Comparison of ENCODE assay signal across 20 cellular contexts in the genomic region with DNA sequence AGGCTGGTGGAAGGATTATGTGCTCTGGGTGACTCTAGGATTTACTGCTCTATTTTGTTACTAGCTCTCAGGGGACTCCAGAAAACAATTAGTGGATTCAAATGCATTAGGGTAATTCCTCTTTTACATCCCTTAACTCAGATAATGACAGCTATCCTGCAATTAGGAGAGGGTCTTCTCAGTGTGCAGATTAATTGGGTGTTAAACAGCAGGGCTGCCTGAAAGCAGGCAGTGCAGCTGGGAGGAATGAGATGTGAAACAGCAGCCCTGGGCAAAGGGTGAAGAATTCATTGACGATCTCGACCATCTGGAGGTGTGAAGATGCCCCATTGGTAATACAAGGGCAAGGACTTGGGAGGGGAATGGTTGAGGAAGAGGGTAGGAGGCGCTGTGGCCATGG.
DNase-seq lines count a peak whose midpoint lies in the region; FAIRE-seq and TF ChIP-seq lines count a peak whose summit lies in the region.
"Had no signal": no experiment of that assay in that cellular context is flagged by ENCODE, and none has a peak within 500 bp of the region (broad histone marks: within the 10 kb centered on the region; RNA-seq: fewer than 3 reads in every experiment).

No MANE protein-coding gene starts in this region.

- no peak overlapping the region for H3K4ac ChIP-seq in neuronal stem cell (ENCODE audit: low read length)

- H3K23ac ChIP-seq in neuronal stem cell (ENCODE audit: low read depth, low read length, poor library complexity), result no peak overlapping the region

- H3K4me1 ChIP-seq in ascending aorta (peaks cover 8 to 29% of the 10 kb centered on the region in 2 donors), neuronal stem cell (ENCODE audit: control insufficient read depth in 2 of 2, insufficient read depth in 1 of 2, low read depth in 1 of 2, low read length in 2 of 2) (peaks cover 0 to 13% of the 10 kb centered on the region in 2 donors)
- H3K4me1 ChIP-seq: Peyer's patch had no signal

- H3K4me2 ChIP-seq in neuronal stem cell (ENCODE audit: insufficient read depth, low read length, poor library complexity, severe bottlenecking), result no peak overlapping the region

- H3K27me3 ChIP-seq in ascending aorta (no peaks in the 10 kb centered on the region), neuronal stem cell (ENCODE audit: control insufficient read depth in 3 of 3, insufficient read depth in 3 of 3, low read depth in 1 of 3, low read length in 3 of 3) (peaks cover 0 to 66% (median 0%) of the 10 kb centered on the region in 3 experiments)
- H3K27me3 ChIP-seq: Peyer's patch had no signal

- H2AFZ ChIP-seq in neuronal stem cell (ENCODE audit: low read length), result no peak overlapping the region

- H3K9me3 Mint-ChIP-seq in CD14-positive monocyte, result peaks cover 2 to 10% (median 9%) of the 10 kb centered on the region in 7 donors

- H3K27ac Mint-ChIP-seq in CD14-positive monocyte, result no peak overlapping the region
- H3K27ac Mint-ChIP-seq: CD4-positive, alpha-beta T cell; HFFc6 had no signal

- H4K91ac ChIP-seq in neuronal stem cell (ENCODE audit: low read depth, low read length, poor library complexity), result no peak overlapping the region

- H3K4me1 Mint-ChIP-seq in CD14-positive monocyte, result no peaks in the 10 kb centered on the region

- H3K36me3 Mint-ChIP-seq in CD14-positive monocyte, result peaks cover 58 to 62% of the 10 kb centered on the region in 2 donors

- DNase-seq in D721Med (ENCODE audit: insufficient read length, low spot score) (peak; percentile 54), NCI-H524 treated with DMSO at 0.1 percent for 48 hours (lab: John Stamatoyannopoulos, UW) (peak; percentile 65), ascending aorta (ENCODE audit: low spot score in 2 of 2) (no peak), neuronal stem cell (ENCODE audit: low spot score) (peak; percentile 29), GM19238 (ENCODE audit: insufficient read length, low spot score) (no peak), CD14-positive monocyte (ENCODE audit: low spot score) (no peak), NCI-H446 treated with DMSO at 0.1 percent for 48 hours (lab: John Stamatoyannopoulos, UW) (no peak), inferior parietal cortex (ENCODE audit: extremely low spot score) (no peak)
- DNase-seq: Calu3; CD4-positive, alpha-beta T cell; DMS79 treated with DMSO at 0.1 percent for 48 hours; HFFc6; KBM-7; MM.1S; NCI-H1048; NCI-H146; NCI-H2029; NCI-H345; NCI-H526 treated with DMSO at 0.1 percent for 48 hours; Peyer's patch had no signal

- no peak overlapping the region for H2BK12ac ChIP-seq in neuronal stem cell (ENCODE audit: low read length)

- intact Hi-C loops in ascending aorta (cut with DNase I) (loop anchor here (10.0 kb wide), 1 partner anchor 286 kb away; no protein-coding TSS in a partner anchor), CD14-positive monocyte (cut with micrococcal nuclease) (no loop called here)

- H3K79me1 ChIP-seq in neuronal stem cell (ENCODE audit: low read depth, low read length), result no peaks in the 10 kb centered on the region

- no peak overlapping the region for H4K8ac ChIP-seq in neuronal stem cell (ENCODE audit: low read depth, low read length)

- no peak overlapping the region for H2AK5ac ChIP-seq in neuronal stem cell (ENCODE audit: low read depth, low read length)

- H2BK120ac ChIP-seq in neuronal stem cell (ENCODE audit: low read depth, low read length), result no peak overlapping the region

- no peak overlapping the region for H3K18ac ChIP-seq in neuronal stem cell (ENCODE audit: low read length)

- no peak for FAIRE-seq in D721Med (lab: Jason Lieb, UNC)

- no peak overlapping the region for H3K4me3 Mint-ChIP-seq in CD14-positive monocyte
- H3K4me3 Mint-ChIP-seq: CD4-positive, alpha-beta T cell; HFFc6 had no signal

- H3K36me3 ChIP-seq in ascending aorta, result peaks cover 0 to 9% of the 10 kb centered on the region in 2 donors
- H3K36me3 ChIP-seq in neuronal stem cell (replicated peaks in 1 of 2; ENCODE audit: control insufficient read depth in 2 of 2, insufficient read depth in 2 of 2, low read length in 2 of 2), result no peaks in the 10 kb centered on the region

- no CpG with 5 or more reads among the region's 3 CpGs for WGBS in neuronal stem cell (ENCODE audit: extremely low coverage in 2 of 2, insufficient read length in 2 of 2, insufficient replicate concordance in 1 of 2), 2 donors

- H3K4me3 ChIP-seq in ascending aorta (no peak overlapping the region), neuronal stem cell (ENCODE audit: low read length in 2 of 2) (no peak overlapping the region)
- H3K4me3 ChIP-seq: Peyer's patch had no signal

- no peak overlapping the region for H2BK15ac ChIP-seq in neuronal stem cell (ENCODE audit: low read length)

- H3K27ac ChIP-seq in ascending aorta (peak overlapping the region; percentile 43 to 85), neuronal stem cell (replicated peaks; ENCODE audit: low read length) (peak overlapping the region; percentile 84)

- TF ChIP-seq CTCF in D721Med (IDR thresholded peaks at IDR 0.05; ENCODE audit: insufficient read depth, missing control alignments), result peak; percentile 22
- TF ChIP-seq CTCF in ascending aorta (IDR thresholded peaks at IDR 0.05), result no peak
- TF ChIP-seq CTCF in CD14-positive monocyte (IDR thresholded peaks at IDR 0.05), result no peak

- no peaks in the 10 kb centered on the region for H3K9me3 ChIP-seq in ascending aorta
- H3K9me3 ChIP-seq in neuronal stem cell (replicated peaks in 1 of 2; ENCODE audit: control insufficient read depth in 2 of 2, insufficient read depth in 1 of 2, low read depth in 1 of 2, low read length in 2 of 2), result peaks cover 6 to 8% of the 10 kb centered on the region in 2 donors

- H3K9ac ChIP-seq in neuronal stem cell (ENCODE audit: low read depth, low read length, poor library complexity), result no peak overlapping the region

- H3K14ac ChIP-seq in neuronal stem cell (ENCODE audit: low read length), result no peak overlapping the region

- H2BK5ac ChIP-seq in neuronal stem cell (ENCODE audit: low read length), result no peak overlapping the region

- no peaks in the 10 kb centered on the region for H3K27me3 Mint-ChIP-seq in CD14-positive monocyte (ENCODE audit: low read depth in 3 of 3)
- H3K27me3 Mint-ChIP-seq: CD4-positive, alpha-beta T cell had no signal

Comparison
In these comparisons a context has a peak if more than half of its experiments do, and no peak if none do; other contexts are left out.
1. DNase-seq: peak in D721Med (single experiment), NCI-H524 treated with DMSO at 0.1 percent for 48 hours (single experiment) and neuronal stem cell (single experiment); none in ascending aorta (0 of 2), GM19238 (single experiment), CD14-positive monocyte (single experiment), NCI-H446 treated with DMSO at 0.1 percent for 48 hours (single experiment) and inferior parietal cortex (single experiment).